Comparison of ENCODE assay signal across 12 cellular contexts in the genomic region with DNA sequence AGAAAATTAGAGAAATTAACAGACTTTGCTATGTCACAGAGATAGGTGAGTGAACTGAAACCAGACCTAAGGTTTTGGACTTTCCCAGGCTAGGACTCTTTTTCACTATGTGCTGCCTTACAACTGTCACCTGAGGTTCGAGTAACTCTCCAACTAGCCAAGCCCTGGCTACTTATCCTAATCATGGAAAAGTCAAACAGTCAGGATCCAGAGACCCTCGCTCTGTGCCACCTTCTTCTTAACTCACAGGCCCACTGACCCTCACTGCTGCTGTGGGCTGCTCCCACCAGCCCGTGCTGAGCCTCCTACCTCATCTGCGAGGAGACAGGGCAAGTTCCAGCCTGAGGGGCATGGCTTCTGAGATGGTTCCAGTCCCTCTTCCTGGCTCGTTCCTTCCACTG.
A peak's percentile ranks its signal among the peaks of the same experiment; 100 is the strongest.
DNase-seq lines count a peak whose midpoint lies in the region; ATAC-seq, FAIRE-seq and TF ChIP-seq lines count a peak whose summit lies in the region.
"Had no signal": no experiment of that assay in that cellular context is flagged by ENCODE, and none has a peak within 500 bp of the region (broad histone marks: within the 10 kb centered on the region; RNA-seq: fewer than 3 reads in every experiment).

No MANE protein-coding gene starts in this region.

- H3K9me3 ChIP-seq in OCI-LY1 (ENCODE audit: low read length) (no peaks in the 10 kb centered on the region), upper lobe of right lung (no peaks in the 10 kb centered on the region)
- H3K9me3 ChIP-seq: thoracic aorta had no signal

- peak overlapping the region; percentile 37 for H3K27ac ChIP-seq in OCI-LY1 (ENCODE audit: low read depth, low read length, poor library complexity, severe bottlenecking)
- peak overlapping the region; percentile 88 for H3K27ac ChIP-seq in epithelial cell of prostate
- peak overlapping the region; percentile 6 for H3K27ac ChIP-seq in upper lobe of right lung
- H3K27ac ChIP-seq: thoracic aorta had no signal

- no peaks in the 10 kb centered on the region for H3K9me2 ChIP-seq in OCI-LY1 (ENCODE audit: low read depth, low read length)

- H3K36me3 ChIP-seq in OCI-LY1 (ENCODE audit: insufficient read depth, low read length) (peaks cover 67% of the 10 kb centered on the region), upper lobe of right lung (peaks cover 15% of the 10 kb centered on the region)

- no peaks in the 10 kb centered on the region for H4K20me1 ChIP-seq in OCI-LY1 (ENCODE audit: insufficient read depth, low read length)

- no peak overlapping the region; the same call in 1 of the 2 replicates for H3K4me2 ChIP-seq in OCI-LY1 (ENCODE audit: low read length)

- no peak overlapping the region for H2AFZ ChIP-seq in OCI-LY1 (ENCODE audit: low read length)

- no peak for FAIRE-seq in HTR-8/SVneo (lab: Jason Lieb, UNC)

- no peaks in the 10 kb centered on the region for H3F3A ChIP-seq in OCI-LY1 (ENCODE audit: insufficient read depth, low read length)

- intact Hi-C loops in upper lobe of right lung (cut with DNase I) = no loop called here

- H3K4me1 ChIP-seq in OCI-LY1 (ENCODE audit: insufficient read depth, low read length, severe bottlenecking) (peaks cover 53% of the 10 kb centered on the region), upper lobe of right lung (peaks cover 36% of the 10 kb centered on the region)

- H3K4me3 ChIP-seq in OCI-LY1 (ENCODE audit: low read depth, low read length, poor library complexity, severe bottlenecking) (no peak overlapping the region), upper lobe of right lung (no peak overlapping the region)
- H3K4me3 ChIP-seq: thoracic aorta had no signal

- no peak for DNase-seq in activated T-cell treated with anti-CD3 and anti-CD28 coated beads, Interleukin-2, amount 50 U/mL, for 72 hours
- DNase-seq in activated T-cell treated with anti-CD3 and anti-CD28 coated beads, Interleukin-2, amount 50 U/mL, for 48 hours = no peak
- no peak for DNase-seq in epithelial cell of prostate (ENCODE audit: low read depth, low spot score)
- DNase-seq in upper lobe of right lung = no peak
- DNase-seq in nucleus accumbens (lab: John Stamatoyannopoulos, UW) = no peak
- DNase-seq in pons (ENCODE audit: low spot score) = no peak
- DNase-seq in HTR-8/SVneo (ENCODE audit: insufficient read length, low spot score) = no peak
- DNase-seq: endodermal cell, left cardiac atrium, MM.1S had no signal

- no peak for TF ChIP-seq CTCF in OCI-LY1 (IDR thresholded peaks at IDR 0.05; ENCODE audit: low read length)
- no peak for TF ChIP-seq CTCF in upper lobe of right lung (IDR thresholded peaks at IDR 0.05)

- peak overlapping the region; percentile 98 for H3K27ac Mint-ChIP-seq in activated T-cell treated with anti-CD3 and anti-CD28 coated beads, Interleukin-2, amount 50 U/mL, for 72 hours
- H3K27ac Mint-ChIP-seq: endodermal cell had no signal

- peak; percentile 38 to 45 for ATAC-seq in activated T-cell treated with anti-CD3 and anti-CD28 coated beads, Interleukin-2, amount 50 U/mL, for 72 hours (replicated peaks in 1 of 2)
- ATAC-seq in upper lobe of right lung = no peak
- ATAC-seq: left cardiac atrium had no signal

- peaks cover 45% of the 10 kb centered on the region for H3K79me2 ChIP-seq in OCI-LY1 (ENCODE audit: insufficient read depth, low read length)

- H3K27me3 Mint-ChIP-seq in activated T-cell treated with anti-CD3 and anti-CD28 coated beads, Interleukin-2, amount 50 U/mL, for 72 hours (ENCODE audit: low read depth) = no peaks in the 10 kb centered on the region

- peaks cover 31 to 66% of the 10 kb centered on the region in 2 donors for H3K36me3 Mint-ChIP-seq in activated T-cell treated with anti-CD3 and anti-CD28 coated beads, Interleukin-2, amount 50 U/mL, for 72 hours (ENCODE audit: insufficient read depth in 2 of 2)

- no peaks in the 10 kb centered on the region for H3K9me3 Mint-ChIP-seq in activated T-cell treated with anti-CD3 and anti-CD28 coated beads, Interleukin-2, amount 50 U/mL, for 72 hours
- H3K9me3 Mint-ChIP-seq: endodermal cell had no signal

- no peak overlapping the region for H3K9ac ChIP-seq in OCI-LY1 (ENCODE audit: low read length)

- peaks cover 78% of the 10 kb centered on the region for H3K4me1 Mint-ChIP-seq in activated T-cell treated with anti-CD3 and anti-CD28 coated beads, Interleukin-2, amount 50 U/mL, for 72 hours (ENCODE audit: low read depth)

- peak overlapping the region; percentile 72 to 96 for H3K4me3 Mint-ChIP-seq in activated T-cell treated with anti-CD3 and anti-CD28 coated beads, Interleukin-2, amount 50 U/mL, for 72 hours
- H3K4me3 Mint-ChIP-seq: endodermal cell had no signal

- H3K27me3 ChIP-seq in OCI-LY1 (ENCODE audit: insufficient read depth, low read length) = no peaks in the 10 kb centered on the region
- no peaks in the 10 kb centered on the region for H3K27me3 ChIP-seq in upper lobe of right lung

Comparison
In these comparisons a context has a peak if more than half of its experiments do, and no peak if none do; other contexts are left out.
1. H3K27ac ChIP-seq: peak in every context shown above with its lines; median percentile 88 in epithelial cell of prostate; 37 in OCI-LY1; 6 in upper lobe of right lung.